14 cellular contexts compared by ENCODE assay signal in genomic region chr14:65704412-65704811, GRCh38.
DNase-seq lines count a peak whose midpoint lies in the region; ATAC-seq, FAIRE-seq and TF ChIP-seq lines count a peak whose summit lies in the region.
"Had no signal": no experiment of that assay in that cellular context is flagged by ENCODE, and none has a peak within 500 bp of the region (broad histone marks: within the 10 kb centered on the region; RNA-seq: fewer than 3 reads in every experiment).

No MANE protein-coding gene starts in this region.

- peaks cover 20% of the 10 kb centered on the region for H3K4me1 Mint-ChIP-seq in activated CD4-positive, alpha-beta T cell treated with anti-CD3 and anti-CD28 coated beads for 36 hours

- no peaks in the 10 kb centered on the region for H3K36me3 ChIP-seq in bronchial epithelial cell (ENCODE audit: control insufficient read depth, insufficient read depth, low read length)

- TF ChIP-seq CTCF in bronchial epithelial cell (IDR thresholded peaks at IDR 0.05; ENCODE audit: insufficient read depth, low read length, severe bottlenecking) = no peak

- H3K27me3 ChIP-seq in bronchial epithelial cell (ENCODE audit: control insufficient read depth, insufficient read depth, low read length) = no peaks in the 10 kb centered on the region
- H3K27me3 ChIP-seq: tibial nerve had no signal

- DNase-seq in activated CD4-positive, alpha-beta T cell treated with anti-CD3 and anti-CD28 coated beads for 36 hours = no peak
- DNase-seq in activated CD4-positive, alpha-beta T cell treated with anti-CD3 and anti-CD28 coated beads for 4 hours = no peak
- DNase-seq in LHCN-M2 (ENCODE audit: low read depth) = peak; percentile 30
- peak; percentile 17 for DNase-seq in bronchial epithelial cell (ENCODE audit: low read depth)
- peak; percentile 6 for DNase-seq in renal cortical epithelial cell (ENCODE audit: low read depth)
- DNase-seq in NCI-H510A (lab: John Stamatoyannopoulos, UW) = no peak
- DNase-seq in NCI-H345 (lab: John Stamatoyannopoulos, UW) = no peak
- DNase-seq: GDM1, hypothalamus, left colon, SIG-M5 had no signal

- POLR2A ChIA-PET in activated CD4-positive, alpha-beta T cell treated with anti-CD3 and anti-CD28 coated beads for 36 hours (lab: Charles Lee) = interaction anchor here (0.6 kb wide), 1 partner anchor 11 kb away, joined by 3 read pairs; no protein-coding TSS in a partner anchor

- peak overlapping the region; percentile 55 for H3K27ac Mint-ChIP-seq in activated CD4-positive, alpha-beta T cell treated with anti-CD3 and anti-CD28 coated beads for 36 hours

- peaks cover 11% of the 10 kb centered on the region for H3K9me3 Mint-ChIP-seq in activated CD4-positive, alpha-beta T cell treated with anti-CD3 and anti-CD28 coated beads for 36 hours (ENCODE audit: low read depth)

- intact Hi-C loops in activated CD4-positive, alpha-beta T cell treated with anti-CD3 and anti-CD28 coated beads for 36 hours (cut with DNase I, micrococcal nuclease) = loop anchor here (2.0 to 10.0 kb wide), 5 partner anchors 100 to 500 kb away; no protein-coding TSS in a partner anchor

- H3K27me3 Mint-ChIP-seq in activated CD4-positive, alpha-beta T cell treated with anti-CD3 and anti-CD28 coated beads for 36 hours = no peaks in the 10 kb centered on the region

- CTCF ChIA-PET in activated CD4-positive, alpha-beta T cell treated with anti-CD3 and anti-CD28 coated beads for 36 hours (lab: Charles Lee) = interaction anchor here (0.5 to 1.5 kb wide), 5 partner anchors 10 to 546 kb away, joined by 3 to 6 read pairs (median 3); no protein-coding TSS in a partner anchor

- H3K36me3 Mint-ChIP-seq in activated CD4-positive, alpha-beta T cell treated with anti-CD3 and anti-CD28 coated beads for 36 hours (ENCODE audit: low read depth) = peaks cover 23% of the 10 kb centered on the region

- FAIRE-seq in bronchial epithelial cell (lab: Jason Lieb, UNC) = no peak

- H3K4me3 Mint-ChIP-seq in activated CD4-positive, alpha-beta T cell treated with anti-CD3 and anti-CD28 coated beads for 36 hours = no peak overlapping the region

- ATAC-seq in activated CD4-positive, alpha-beta T cell treated with anti-CD3 and anti-CD28 coated beads for 36 hours = peak; percentile 2
- ATAC-seq in HG03097 (IDR thresholded peaks at IDR 0.05; ENCODE audit: low FRiP score, unreplicated experiment) = no peak
- ATAC-seq: esophagus mucosa, left colon had no signal

- no peak overlapping the region for H3K4me3 ChIP-seq in bronchial epithelial cell (ENCODE audit: low read depth, low read length)
- H3K4me3 ChIP-seq: tibial nerve had no signal

Comparison
In these comparisons a context has a peak if more than half of its experiments do, and no peak if none do; other contexts are left out.
1. DNase-seq: peak in LHCN-M2 (single experiment), bronchial epithelial cell (single experiment) and renal cortical epithelial cell (single experiment); none in activated CD4-positive, alpha-beta T cell treated with anti-CD3 and anti-CD28 coated beads for 36 hours (single experiment), activated CD4-positive, alpha-beta T cell treated with anti-CD3 and anti-CD28 coated beads for 4 hours (0 of 2), NCI-H510A (single experiment) and NCI-H345 (single experiment).